16 cellular contexts compared by ENCODE assay signal in the genomic region with DNA sequence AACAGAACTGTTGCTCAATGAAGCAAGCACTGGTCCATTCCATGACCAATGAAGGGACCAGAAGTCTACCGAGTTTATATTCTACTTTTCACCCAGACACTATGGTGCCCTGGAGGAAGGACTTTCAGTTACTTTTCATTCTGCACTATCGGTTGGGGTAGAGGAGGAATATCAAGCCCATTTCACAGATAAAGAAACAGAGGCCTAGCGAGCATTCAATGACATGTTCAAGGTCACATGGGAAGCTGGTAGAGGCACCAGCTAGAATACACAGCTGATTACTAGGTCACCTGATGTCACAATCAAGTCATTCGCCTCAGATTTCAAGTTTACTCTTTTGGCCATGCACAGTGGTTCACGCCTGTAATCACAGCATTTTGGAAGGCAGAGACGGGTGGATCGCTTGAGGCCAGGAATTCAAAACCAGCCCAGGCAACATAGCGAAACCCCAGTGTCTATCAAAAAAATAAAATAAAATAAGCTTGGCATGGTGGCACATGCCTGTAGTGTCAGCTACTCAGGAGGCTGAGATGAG. TPM values are rescaled to one million over a fixed set of nuclear protein-coding genes. Genes with fewer than 3 reads are reported as not detected.
DNase-seq lines count a peak whose midpoint lies in the region; ATAC-seq, FAIRE-seq and TF ChIP-seq lines count a peak whose summit lies in the region.
"Had no signal": no experiment of that assay in that cellular context is flagged by ENCODE, and none has a peak within 500 bp of the region (broad histone marks: within the 10 kb centered on the region; RNA-seq: fewer than 3 reads in every experiment).

No MANE protein-coding gene starts in this region.

- H3K4me3 ChIP-seq in endothelial cell of umbilical vein (replicated peaks in 1 of 3; ENCODE audit: insufficient read depth in 1 of 3, low read depth in 1 of 3, low read length in 3 of 3) (no peak overlapping the region), Karpas-422 (ENCODE audit: low read length) (no peak overlapping the region)

- H3K9me2 ChIP-seq in Karpas-422 (replicated peaks; ENCODE audit: insufficient read depth, low read length) = no peaks in the 10 kb centered on the region

- DNase-seq in activated T-cell treated with anti-CD3 and anti-CD28 coated beads, Interleukin-2, amount 50 U/mL, for 24 hours = peak; percentile 25
- no peak for DNase-seq in activated T-cell treated with anti-CD3 and anti-CD28 coated beads, Interleukin-2, amount 50 U/mL, for 1 hour
- no peak for DNase-seq in stimulated activated naive CD8-positive, alpha-beta T cell treated with anti-CD3 and anti-CD28 coated beads, Interleukin-15, amount 100 ng/mL, for 72 hours
- DNase-seq in endothelial cell of umbilical vein (ENCODE audit: low read depth, low spot score) (no peak), Karpas-422 (no peak)
- DNase-seq: CD8-positive, alpha-beta memory T cell; DND-41; GDM1; H9; NCI-H2029 treated with DMSO at 0.1 percent for 48 hours; NCI-H510A treated with DMSO at 0.1 percent for 48 hours had no signal

- H3K27ac ChIP-seq in endothelial cell of umbilical vein (ENCODE audit: insufficient read depth, low read depth, low read length) = no peak overlapping the region
- no peak overlapping the region for H3K27ac ChIP-seq in Karpas-422 (ENCODE audit: low read length)

- H4K20me1 ChIP-seq in endothelial cell of umbilical vein (replicated peaks; ENCODE audit: control insufficient read depth, extremely low read depth, insufficient read depth, low read length) = no peaks in the 10 kb centered on the region
- H4K20me1 ChIP-seq in Karpas-422 (ENCODE audit: insufficient read depth, low read depth, low read length) = peaks cover 8% of the 10 kb centered on the region; the same call in 1 of the 2 replicates

- no peaks in the 10 kb centered on the region for H3K9me3 Mint-ChIP-seq in activated T-cell treated with anti-CD3 and anti-CD28 coated beads, Interleukin-2, amount 50 U/mL, for 24 hours
- H3K9me3 Mint-ChIP-seq in stimulated activated naive CD8-positive, alpha-beta T cell treated with anti-CD3 and anti-CD28 coated beads, Interleukin-15, Interleukin-2, amounts not matched to agents 100 ng/mL and 50 ng/mL, for 24 hours = no peaks in the 10 kb centered on the region
- H3K9me3 Mint-ChIP-seq in stimulated activated naive CD8-positive, alpha-beta T cell treated with anti-CD3 and anti-CD28 coated beads, Interleukin-15, amount 100 ng/mL, for 72 hours = no peaks in the 10 kb centered on the region
- H3K9me3 Mint-ChIP-seq: CD8-positive, alpha-beta memory T cell; H9 had no signal

- no peaks in the 10 kb centered on the region for H3K9me1 ChIP-seq in endothelial cell of umbilical vein (replicated peaks; ENCODE audit: control insufficient read depth, extremely low read depth, insufficient read depth, low read length)

- no peaks in the 10 kb centered on the region for H3K9me3 ChIP-seq in endothelial cell of umbilical vein (replicated peaks; ENCODE audit: control insufficient read depth, insufficient read depth, low read length)
- no peaks in the 10 kb centered on the region for H3K9me3 ChIP-seq in Karpas-422 (ENCODE audit: low read length)

- BruUV-seq in endothelial cell of umbilical vein (replicated peaks; lab: Mats Ljungman, UMichigan) = no TSS peak

- FAIRE-seq in endothelial cell of umbilical vein (lab: Jason Lieb, UNC) = peak; percentile 8
- FAIRE-seq: GM19239, RCC 7860 had no signal

- no peak overlapping the region for H3K4me3 Mint-ChIP-seq in activated T-cell treated with anti-CD3 and anti-CD28 coated beads, Interleukin-2, amount 50 U/mL, for 24 hours
- no peak overlapping the region for H3K4me3 Mint-ChIP-seq in stimulated activated naive CD8-positive, alpha-beta T cell treated with anti-CD3 and anti-CD28 coated beads, Interleukin-15, Interleukin-2, amounts not matched to agents 100 ng/mL and 50 ng/mL, for 24 hours
- no peak overlapping the region for H3K4me3 Mint-ChIP-seq in stimulated activated naive CD8-positive, alpha-beta T cell treated with anti-CD3 and anti-CD28 coated beads, Interleukin-15, amount 100 ng/mL, for 72 hours
- H3K4me3 Mint-ChIP-seq: CD8-positive, alpha-beta memory T cell; H9 had no signal

- CTCF ChIA-PET in endothelial cell of umbilical vein (lab: Charles Lee) = no interaction called here

- dilution Hi-C loops in endothelial cell of umbilical vein (cut with MboI; ENCODE audit: extremely low pct_ligation_motif_present, low sequenced_read_pairs) = no loop called here

- no peak for TF ChIP-seq POLR2A in endothelial cell of umbilical vein (IDR thresholded peaks at IDR 0.05; ENCODE audit: low read depth, low read length)

- H3K4me2 ChIP-seq in endothelial cell of umbilical vein (ENCODE audit: insufficient read depth, low read length) (no peak overlapping the region), Karpas-422 (ENCODE audit: low read depth, low read length, poor library complexity, severe bottlenecking) (no peak overlapping the region)

- ATAC-seq in stimulated activated naive CD8-positive, alpha-beta T cell treated with anti-CD3 and anti-CD28 coated beads, Interleukin-15, amount 100 ng/mL, for 72 hours = no peak
- ATAC-seq in HG02852 (IDR thresholded peaks at IDR 0.05; ENCODE audit: unreplicated experiment) = no peak

- no peak for TF ChIP-seq CTCF in endothelial cell of umbilical vein (IDR thresholded peaks at IDR 0.05; ENCODE audit: extremely low read depth in 1 of 2, insufficient read depth in 1 of 2, low read depth in 1 of 2, low read length in 2 of 2)

- H3K4me1 Mint-ChIP-seq in activated T-cell treated with anti-CD3 and anti-CD28 coated beads, Interleukin-2, amount 50 U/mL, for 24 hours (ENCODE audit: low read depth) = peaks cover 79% of the 10 kb centered on the region
- H3K4me1 Mint-ChIP-seq in stimulated activated naive CD8-positive, alpha-beta T cell treated with anti-CD3 and anti-CD28 coated beads, Interleukin-15, Interleukin-2, amounts not matched to agents 100 ng/mL and 50 ng/mL, for 24 hours (ENCODE audit: low read depth) = peaks cover 81% of the 10 kb centered on the region
- H3K4me1 Mint-ChIP-seq in stimulated activated naive CD8-positive, alpha-beta T cell treated with anti-CD3 and anti-CD28 coated beads, Interleukin-15, amount 100 ng/mL, for 72 hours = peaks cover 77% of the 10 kb centered on the region

- POLR2A ChIA-PET in endothelial cell of umbilical vein (lab: Charles Lee) = no interaction called here

- H3K27ac Mint-ChIP-seq in activated T-cell treated with anti-CD3 and anti-CD28 coated beads, Interleukin-2, amount 50 U/mL, for 24 hours = peak overlapping the region; percentile 96
- H3K27ac Mint-ChIP-seq in stimulated activated naive CD8-positive, alpha-beta T cell treated with anti-CD3 and anti-CD28 coated beads, Interleukin-15, Interleukin-2, amounts not matched to agents 100 ng/mL and 50 ng/mL, for 24 hours = peak overlapping the region; percentile 90
- peak overlapping the region in 1 of 2 donors; percentile 26 for H3K27ac Mint-ChIP-seq in stimulated activated naive CD8-positive, alpha-beta T cell treated with anti-CD3 and anti-CD28 coated beads, Interleukin-15, amount 100 ng/mL, for 72 hours
- H3K27ac Mint-ChIP-seq: H9 had no signal

- intact Hi-C loops in endothelial cell of umbilical vein (cut with micrococcal nuclease) = loop anchor here (5.0 kb wide), 2 partner anchors 49 to 61 kb away; no protein-coding TSS in a partner anchor

- H2AFZ ChIP-seq in endothelial cell of umbilical vein (ENCODE audit: low read depth, low read length) (no peak overlapping the region), Karpas-422 (ENCODE audit: low read length) (no peak overlapping the region)

- no peaks in the 10 kb centered on the region for H3K27me3 Mint-ChIP-seq in activated T-cell treated with anti-CD3 and anti-CD28 coated beads, Interleukin-2, amount 50 U/mL, for 24 hours
- no peaks in the 10 kb centered on the region for H3K27me3 Mint-ChIP-seq in stimulated activated naive CD8-positive, alpha-beta T cell treated with anti-CD3 and anti-CD28 coated beads, Interleukin-15, Interleukin-2, amounts not matched to agents 100 ng/mL and 50 ng/mL, for 24 hours
- no peaks in the 10 kb centered on the region for H3K27me3 Mint-ChIP-seq in stimulated activated naive CD8-positive, alpha-beta T cell treated with anti-CD3 and anti-CD28 coated beads, Interleukin-15, amount 100 ng/mL, for 72 hours
- H3K27me3 Mint-ChIP-seq: CD8-positive, alpha-beta memory T cell had no signal

- H3K4me1 ChIP-seq in endothelial cell of umbilical vein (ENCODE audit: control insufficient read depth, extremely low read depth, insufficient read depth, low read length) (peaks cover 33% of the 10 kb centered on the region), Karpas-422 (ENCODE audit: low read length) (no peaks in the 10 kb centered on the region)

- no peaks in the 10 kb centered on the region for H3K79me2 ChIP-seq in endothelial cell of umbilical vein (ENCODE audit: control insufficient read depth, insufficient read depth, low read length)
- H3K79me2 ChIP-seq in Karpas-422 (ENCODE audit: low read length) = no peaks in the 10 kb centered on the region

- H3K9ac ChIP-seq in endothelial cell of umbilical vein (replicated peaks; ENCODE audit: extremely low read depth, insufficient read depth, low read length) (no peak overlapping the region), Karpas-422 (ENCODE audit: low read length) (no peak overlapping the region)

- H3K27me3 ChIP-seq in endothelial cell of umbilical vein (ENCODE audit: control insufficient read depth in 2 of 2, insufficient read depth in 2 of 2, low read length in 2 of 2) (no peaks in the 10 kb centered on the region), Karpas-422 (ENCODE audit: low read length) (no peaks in the 10 kb centered on the region)

- peaks cover 91% of the 10 kb centered on the region for H3K36me3 Mint-ChIP-seq in activated T-cell treated with anti-CD3 and anti-CD28 coated beads, Interleukin-2, amount 50 U/mL, for 24 hours (ENCODE audit: low read depth)
- peaks cover 90% of the 10 kb centered on the region for H3K36me3 Mint-ChIP-seq in stimulated activated naive CD8-positive, alpha-beta T cell treated with anti-CD3 and anti-CD28 coated beads, Interleukin-15, Interleukin-2, amounts not matched to agents 100 ng/mL and 50 ng/mL, for 24 hours (ENCODE audit: low read depth)

- peaks cover 3 to 12% of the 10 kb centered on the region in 2 experiments for H3K36me3 ChIP-seq in endothelial cell of umbilical vein (ENCODE audit: control insufficient read depth in 2 of 2, extremely low read depth in 1 of 2, insufficient read depth in 2 of 2, low read length in 2 of 2)
- H3K36me3 ChIP-seq in Karpas-422 (ENCODE audit: insufficient read depth, low read length) = peaks cover 48% of the 10 kb centered on the region

RNA-seq across cellular contexts. Expression of gene PRG2, which starts 17.6 kb away (rescaled TPM):
- total RNA-seq in endothelial cell of umbilical vein = 0.42 and 0.55 TPM in 2 replicates
- 0.08 and 0.48 TPM in 2 replicates for polyA plus RNA-seq in endothelial cell of umbilical vein
- not detected in 2 replicates for polyA plus RNA-seq in endothelial cell of umbilical vein (2011; cell fraction: cytosol; rRNA removed)
- polyA plus RNA-seq in endothelial cell of umbilical vein (2011; cell fraction: nucleus; rRNA removed) = 0.50 and 1.2 TPM in 2 replicates
- polyA plus RNA-seq in endothelial cell of umbilical vein (2012) = not detected in 2 replicates
- 0.42 and 0.63 TPM in 2 replicates for polyA minus RNA-seq in endothelial cell of umbilical vein
- not detected for polyA minus RNA-seq in endothelial cell of umbilical vein (2011; cell fraction: cytosol; rRNA and poly(A)+ RNA removed)
- polyA minus RNA-seq in endothelial cell of umbilical vein (2011; cell fraction: nucleus; rRNA and poly(A)+ RNA removed) = not detected in 2 replicates
- not detected in 2 replicates for total RNA-seq in Karpas-422 (2014; rRNA removed; shearing (Covaris generic); ENCODE audit: low replicate concordance)
- total RNA-seq: H9, LHCN-M2 had no signal
- polyA plus RNA-seq: CD8-positive, alpha-beta memory T cell had no signal

RNA-seq across cellular contexts. Expression of gene SLC43A3, which starts 18.9 kb away (rescaled TPM):
- 68.9 and 89.4 TPM in 2 replicates for total RNA-seq in endothelial cell of umbilical vein
- 104 and 124 TPM in 2 replicates for polyA plus RNA-seq in endothelial cell of umbilical vein
- 58.7 and 78.4 TPM in 2 replicates for polyA plus RNA-seq in endothelial cell of umbilical vein (2011; cell fraction: cytosol; rRNA removed)
- 65.8 and 66.7 TPM in 2 replicates for polyA plus RNA-seq in endothelial cell of umbilical vein (2011; cell fraction: nucleus; rRNA removed)
- 60.8 and 67.1 TPM in 2 replicates for polyA plus RNA-seq in endothelial cell of umbilical vein (2012)
- 117 and 119 TPM in 2 replicates for polyA minus RNA-seq in endothelial cell of umbilical vein
- not detected for polyA minus RNA-seq in endothelial cell of umbilical vein (2011; cell fraction: cytosol; rRNA and poly(A)+ RNA removed)
- 29.2 and 38.5 TPM in 2 replicates for polyA minus RNA-seq in endothelial cell of umbilical vein (2011; cell fraction: nucleus; rRNA and poly(A)+ RNA removed)
- total RNA-seq in Karpas-422 (2014; rRNA removed; shearing (Covaris generic); ENCODE audit: low replicate concordance) = 56.6 and 69.3 TPM in 2 replicates

RNA-seq across cellular contexts. Expression of gene PRG3, which starts 27.1 kb away (rescaled TPM):
- total RNA-seq in endothelial cell of umbilical vein = not detected in 2 replicates
- not detected in 2 replicates for polyA plus RNA-seq in endothelial cell of umbilical vein
- polyA plus RNA-seq in endothelial cell of umbilical vein (2011; cell fraction: cytosol; rRNA removed) = not detected in 2 replicates
- polyA plus RNA-seq in endothelial cell of umbilical vein (2011; cell fraction: nucleus; rRNA removed) = not detected in 2 replicates
- not detected in 2 replicates for polyA plus RNA-seq in endothelial cell of umbilical vein (2012)
- not detected in 2 replicates for polyA minus RNA-seq in endothelial cell of umbilical vein
- not detected for polyA minus RNA-seq in endothelial cell of umbilical vein (2011; cell fraction: cytosol; rRNA and poly(A)+ RNA removed)
- polyA minus RNA-seq in endothelial cell of umbilical vein (2011; cell fraction: nucleus; rRNA and poly(A)+ RNA removed) = not detected in 2 replicates
- total RNA-seq in Karpas-422 (2014; rRNA removed; shearing (Covaris generic); ENCODE audit: low replicate concordance) = not detected in 2 replicates
- total RNA-seq: CD8-positive, alpha-beta memory T cell; H9; LHCN-M2 had no signal
- polyA plus RNA-seq: CD8-positive, alpha-beta memory T cell had no signal

RNA-seq across cellular contexts. Expression of gene RTN4RL2, which starts 52.3 kb away (rescaled TPM):
- 0.83 and 1.3 TPM in 2 replicates for total RNA-seq in endothelial cell of umbilical vein
- polyA plus RNA-seq in endothelial cell of umbilical vein = 0.18 and 0.35 TPM in 2 replicates
- polyA plus RNA-seq in endothelial cell of umbilical vein (2011; cell fraction: cytosol; rRNA removed) = 0.08 and 0.45 TPM in 2 replicates
- not detected in 2 replicates for polyA plus RNA-seq in endothelial cell of umbilical vein (2011; cell fraction: nucleus; rRNA removed)
- 0.36 and 0.70 TPM in 2 replicates for polyA plus RNA-seq in endothelial cell of umbilical vein (2012)
- 1.2 TPM in 1 of 2 replicates, not detected in the other for polyA minus RNA-seq in endothelial cell of umbilical vein
- polyA minus RNA-seq in endothelial cell of umbilical vein (2011; cell fraction: cytosol; rRNA and poly(A)+ RNA removed) = 4.0 TPM
- not detected in 2 replicates for polyA minus RNA-seq in endothelial cell of umbilical vein (2011; cell fraction: nucleus; rRNA and poly(A)+ RNA removed)
- 0.07 TPM in 1 of 2 replicates, not detected in the other for total RNA-seq in Karpas-422 (2014; rRNA removed; shearing (Covaris generic); ENCODE audit: low replicate concordance)
